ENCODE assay signal across 20 cellular contexts in the genomic region with DNA sequence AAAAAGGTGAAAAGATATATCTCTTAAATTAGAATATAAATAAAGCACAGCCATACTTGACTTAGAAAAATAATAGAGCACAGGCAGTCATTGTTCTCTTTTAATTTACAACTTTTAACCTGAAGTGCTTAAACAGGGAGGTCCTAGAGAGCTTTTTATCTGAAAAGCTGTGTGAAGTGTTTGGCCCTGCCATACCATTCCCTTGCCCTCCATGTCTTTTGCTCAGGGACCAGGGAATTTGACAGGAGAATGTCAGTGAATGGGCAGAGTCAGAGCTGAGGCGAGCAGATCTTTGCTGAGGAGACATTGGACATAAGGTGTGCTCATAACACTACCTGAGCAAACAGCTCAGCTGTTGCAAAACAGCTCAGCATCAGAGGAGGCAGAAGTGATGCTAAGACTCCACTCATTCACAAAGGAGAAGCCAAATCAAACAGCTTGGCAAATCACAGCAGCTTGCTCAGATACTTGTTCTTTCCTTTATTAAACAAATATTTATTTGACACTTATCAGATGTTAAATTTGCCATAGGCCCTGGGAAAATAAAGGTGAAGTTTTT.
"Had no signal": no experiment of that assay in that cellular context is flagged by ENCODE, and none has a peak within 500 bp of the region (broad histone marks: within the 10 kb centered on the region; RNA-seq: fewer than 3 reads in every experiment).

No MANE protein-coding gene starts in this region.

- H3K9me3 Mint-ChIP-seq: activated CD4-positive, alpha-beta memory T cell treated with anti-CD3 and anti-CD28 coated beads, Interleukin-2, amount 10 ng/mL, durations not matched to agents 7 days and 5 days; activated naive CD8-positive, alpha-beta T cell treated with anti-CD3 and anti-CD28 coated beads, Interleukin-2, amount 10 ng/mL, durations not matched to agents 7 days and 5 days had no signal

- ATAC-seq: activated CD4-positive, alpha-beta T cell treated with anti-CD3 and anti-CD28 coated beads for 36 hours; T-helper 17 cell had no signal

- H3K27me3 ChIP-seq: adrenal gland had no signal

- H3K4me1 Mint-ChIP-seq: activated CD4-positive, alpha-beta memory T cell treated with anti-CD3 and anti-CD28 coated beads, Interleukin-2, amount 10 ng/mL, durations not matched to agents 7 days and 5 days; activated CD4-positive, alpha-beta T cell treated with anti-CD3 and anti-CD28 coated beads for 36 hours; activated naive CD8-positive, alpha-beta T cell treated with anti-CD3 and anti-CD28 coated beads, Interleukin-2, amount 10 ng/mL, durations not matched to agents 7 days and 5 days; T-helper 17 cell had no signal

- H3K4me3 ChIP-seq: adrenal gland, K562, PC-9 had no signal

- H3K36me3 ChIP-seq: adrenal gland had no signal

- DNase-seq: activated CD4-positive, alpha-beta memory T cell treated with anti-CD3 and anti-CD28 coated beads, Interleukin-2, amount 10 ng/mL, durations not matched to agents 7 days and 5 days; activated CD4-positive, alpha-beta T cell treated with anti-CD3 and anti-CD28 coated beads for 36 hours; activated CD4-positive, alpha-beta T cell treated with anti-CD3 and anti-CD28 coated beads, Interleukin-2, amount 50 U/mL, for 1 hour; activated naive CD4-positive, alpha-beta T cell treated with anti-CD3 and anti-CD28 coated beads, Interleukin-2, amount 50 U/mL, for 16 hours; activated naive CD8-positive, alpha-beta T cell treated with anti-CD3 and anti-CD28 coated beads, Interleukin-2, amount 10 ng/mL, durations not matched to agents 7 days and 5 days; activated T-cell treated with anti-CD3 and anti-CD28 coated beads for 4 hours; adrenal gland; anterior cingulate cortex; Karpas-422; NCI-H1105 treated with DMSO at 0.1 percent for 48 hours; NCI-H1436 treated with DMSO at 0.1 percent for 48 hours; NCI-H187; NCI-H2081; NCI-H226; NCI-H526; PC-9; SIG-M5; T-helper 17 cell; T-helper 9 cell had no signal

- H3K4me1 ChIP-seq: adrenal gland had no signal

- H3K27ac Mint-ChIP-seq: activated CD4-positive, alpha-beta memory T cell treated with anti-CD3 and anti-CD28 coated beads, Interleukin-2, amount 10 ng/mL, durations not matched to agents 7 days and 5 days; activated CD4-positive, alpha-beta T cell treated with anti-CD3 and anti-CD28 coated beads for 36 hours; activated naive CD8-positive, alpha-beta T cell treated with anti-CD3 and anti-CD28 coated beads, Interleukin-2, amount 10 ng/mL, durations not matched to agents 7 days and 5 days; T-helper 17 cell had no signal

- H3K4me3 Mint-ChIP-seq: activated CD4-positive, alpha-beta memory T cell treated with anti-CD3 and anti-CD28 coated beads, Interleukin-2, amount 10 ng/mL, durations not matched to agents 7 days and 5 days; activated CD4-positive, alpha-beta T cell treated with anti-CD3 and anti-CD28 coated beads for 36 hours; activated naive CD8-positive, alpha-beta T cell treated with anti-CD3 and anti-CD28 coated beads, Interleukin-2, amount 10 ng/mL, durations not matched to agents 7 days and 5 days; T-helper 17 cell had no signal

- H3K9me3 ChIP-seq: adrenal gland had no signal

- H3K27ac ChIP-seq: adrenal gland, PC-9 had no signal
